In the genomic region with DNA sequence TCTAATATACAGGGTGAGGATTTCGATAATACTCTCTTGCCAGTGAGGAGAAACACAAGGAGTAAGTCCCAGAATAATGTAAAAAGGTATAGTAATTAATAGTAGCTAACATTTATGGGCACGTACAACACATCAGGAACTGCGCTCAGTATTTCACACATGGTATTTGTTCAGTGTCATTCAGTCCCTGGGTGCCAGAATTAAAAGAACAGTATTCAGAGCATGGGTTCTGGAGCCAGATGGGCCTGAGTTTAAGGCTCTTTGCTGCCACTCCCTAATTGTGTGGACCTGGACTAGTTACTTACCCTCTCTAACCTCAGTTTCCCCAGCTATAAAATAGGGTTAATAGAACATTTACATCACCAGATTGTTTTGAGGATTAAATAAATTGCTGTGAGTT, we compare ENCODE assay signal across 27 cellular contexts. TPM values are rescaled to one million over a fixed set of nuclear protein-coding genes. Genes with fewer than 3 reads are reported as not detected.
DNase-seq lines count a peak whose midpoint lies in the region; ATAC-seq and TF ChIP-seq lines count a peak whose summit lies in the region.
"Had no signal": no experiment of that assay in that cellular context is flagged by ENCODE, and none has a peak within 500 bp of the region (broad histone marks: within the 10 kb centered on the region; RNA-seq: fewer than 3 reads in every experiment).

No MANE protein-coding gene starts in this region.

- H3K36me3 Mint-ChIP-seq in activated CD8-positive, alpha-beta memory T cell treated with anti-CD3 and anti-CD28 coated beads, Interleukin-2, amount 10 ng/mL, durations not matched to agents 7 days and 5 days = peaks cover 50% of the 10 kb centered on the region
- peaks cover 14% of the 10 kb centered on the region for H3K36me3 Mint-ChIP-seq in activated CD8-positive, alpha-beta T cell treated with anti-CD3 and anti-CD28 coated beads for 36 hours (ENCODE audit: low read depth)
- H3K36me3 Mint-ChIP-seq in immature natural killer cell = peaks cover 0 to 4% (median 0%) of the 10 kb centered on the region in 3 donors
- no peaks in the 10 kb centered on the region for H3K36me3 Mint-ChIP-seq in neural progenitor cell

- no peak overlapping the region for H3K4me3 ChIP-seq in neural progenitor cell
- H3K4me3 ChIP-seq: A549, gastrocnemius medialis, lower lobe of right lung, ovary, skin epidermis, thoracic aorta had no signal

- peak overlapping the region; percentile 80 for H3K27ac Mint-ChIP-seq in activated CD8-positive, alpha-beta memory T cell treated with anti-CD3 and anti-CD28 coated beads, Interleukin-2, amount 10 ng/mL, durations not matched to agents 7 days and 5 days
- peak overlapping the region; percentile 7 for H3K27ac Mint-ChIP-seq in activated CD8-positive, alpha-beta T cell treated with anti-CD3 and anti-CD28 coated beads for 36 hours
- H3K27ac Mint-ChIP-seq in immature natural killer cell = peak overlapping the region; percentile 86 to 91 (median 88)
- no peak overlapping the region for H3K27ac Mint-ChIP-seq in neural progenitor cell
- H3K27ac Mint-ChIP-seq: activated naive CD8-positive, alpha-beta T cell treated with anti-CD3 and anti-CD28 coated beads, Interleukin-2, amount 50 U/mL, for 24 hours; H9; nephron progenitor cell had no signal

- POLR2A ChIA-PET in activated CD8-positive, alpha-beta T cell treated with anti-CD3 and anti-CD28 coated beads for 36 hours (lab: Charles Lee) = interaction anchor here (0.7 to 2.8 kb wide), 2 partner anchors 9 to 13 kb away, joined by 3 to 10 read pairs; no protein-coding TSS in a partner anchor

- CTCF ChIA-PET in activated CD8-positive, alpha-beta memory T cell treated with anti-CD3 and anti-CD28 coated beads, Interleukin-2, amount 10 ng/mL, durations not matched to agents 7 days and 5 days (lab: Charles Lee) = interaction anchor here (0.9 to 1.7 kb wide), 10 partner anchors 9 to 330 kb away, joined by 3 to 6 read pairs (median 3); a partner anchor contains a TSS
- CTCF ChIA-PET in activated CD8-positive, alpha-beta T cell treated with anti-CD3 and anti-CD28 coated beads for 36 hours (lab: Charles Lee) = interaction anchor here (1.2 to 1.3 kb wide), 2 partner anchors 13 to 15 kb away, joined by 3 to 6 read pairs; no protein-coding TSS in a partner anchor

- H3K27me3 Mint-ChIP-seq in activated CD8-positive, alpha-beta memory T cell treated with anti-CD3 and anti-CD28 coated beads, Interleukin-2, amount 10 ng/mL, durations not matched to agents 7 days and 5 days = no peaks in the 10 kb centered on the region
- H3K27me3 Mint-ChIP-seq in activated CD8-positive, alpha-beta T cell treated with anti-CD3 and anti-CD28 coated beads for 36 hours = no peaks in the 10 kb centered on the region
- H3K27me3 Mint-ChIP-seq in immature natural killer cell (ENCODE audit: low read depth in 3 of 3) = peaks cover 0 to 3% (median 0%) of the 10 kb centered on the region in 3 donors
- peaks cover 5% of the 10 kb centered on the region for H3K27me3 Mint-ChIP-seq in neural progenitor cell (ENCODE audit: insufficient read depth, low read depth)
- H3K27me3 Mint-ChIP-seq: activated naive CD8-positive, alpha-beta T cell treated with anti-CD3 and anti-CD28 coated beads, Interleukin-2, amount 50 U/mL, for 24 hours had no signal

- H3K79me2 ChIP-seq in neural progenitor cell (ENCODE audit: low read depth) = no peaks in the 10 kb centered on the region

- no peaks in the 10 kb centered on the region for H3K9me3 ChIP-seq in neural progenitor cell (ENCODE audit: low read depth)
- H3K9me3 ChIP-seq: A549, gastrocnemius medialis, lower lobe of right lung, ovary, thoracic aorta had no signal

- peaks cover 76% of the 10 kb centered on the region for H3K4me1 Mint-ChIP-seq in activated CD8-positive, alpha-beta memory T cell treated with anti-CD3 and anti-CD28 coated beads, Interleukin-2, amount 10 ng/mL, durations not matched to agents 7 days and 5 days
- peaks cover 52% of the 10 kb centered on the region for H3K4me1 Mint-ChIP-seq in activated CD8-positive, alpha-beta T cell treated with anti-CD3 and anti-CD28 coated beads for 36 hours (ENCODE audit: low read depth)
- H3K4me1 Mint-ChIP-seq in immature natural killer cell (peaks cover 92 to 93% of the 10 kb centered on the region in 2 donors), neural progenitor cell (peaks cover 6% of the 10 kb centered on the region)

- peak overlapping the region; percentile 68 for H3K27ac ChIP-seq in substantia nigra (ENCODE audit: low read depth, low read length, poor library complexity, severe bottlenecking)
- no peak overlapping the region for H3K27ac ChIP-seq in neural progenitor cell
- H3K27ac ChIP-seq: A549, gastrocnemius medialis, ovary, thoracic aorta had no signal

- H3K4me1 ChIP-seq in neural progenitor cell = peaks cover 4% of the 10 kb centered on the region
- H3K4me1 ChIP-seq: A549 had no signal

- peaks cover 3% of the 10 kb centered on the region for H3F3A ChIP-seq in neural progenitor cell (ENCODE audit: low read depth)

- no peak for DNase-seq in activated CD8-positive, alpha-beta memory T cell treated with anti-CD3 and anti-CD28 coated beads, Interleukin-2, amount 10 ng/mL, durations not matched to agents 7 days and 5 days
- no peak for DNase-seq in activated CD8-positive, alpha-beta memory T cell treated with anti-CD3 and anti-CD28 coated beads, Interleukin-2, amount 50 U/mL, for 4 hours
- no peak for DNase-seq in activated CD8-positive, alpha-beta T cell treated with anti-CD3 and anti-CD28 coated beads for 36 hours
- DNase-seq in immature natural killer cell (no peak), substantia nigra (lab: John Stamatoyannopoulos, UW) (no peak), epidermal melanocyte (ENCODE audit: insufficient read length, low spot score) (no peak), neural progenitor cell (ENCODE audit: low spot score) (no peak)
- DNase-seq: activated CD4-positive, alpha-beta T cell treated with anti-CD3 and anti-CD28 coated beads, Interleukin-2, amount 50 U/mL, for 4 hours; activated CD4-positive, CD25-positive, alpha-beta regulatory T cell; activated gamma-delta T cell treated with Interleukin-2 at 50 U/mL for 16 hours; activated naive CD8-positive, alpha-beta T cell treated with anti-CD3 and anti-CD28 coated beads, Interleukin-2, amount 50 U/mL, for 24 hours; DMS53; gastrocnemius medialis; H9; lower lobe of right lung; NCI-H1105; NCI-H187; NCI-H2171; NCI-H82; nephron progenitor cell; ovary; retina; stimulated activated naive CD4-positive, alpha-beta T cell treated with Interleukin-2 at 50 U/mL for 16 hours had no signal

- H3K27me3 ChIP-seq in neural progenitor cell = no peaks in the 10 kb centered on the region
- H3K27me3 ChIP-seq: gastrocnemius medialis, ovary had no signal

- intact Hi-C loops in activated CD8-positive, alpha-beta T cell treated with anti-CD3 and anti-CD28 coated beads for 36 hours (cut with micrococcal nuclease) = no loop called here

- no peaks in the 10 kb centered on the region for H3K36me3 ChIP-seq in neural progenitor cell
- H3K36me3 ChIP-seq: gastrocnemius medialis, lower lobe of right lung, ovary, thoracic aorta had no signal

- no peak for TF ChIP-seq CTCF in activated CD8-positive, alpha-beta T cell treated with anti-CD3 and anti-CD28 coated beads for 36 hours (IDR thresholded peaks at IDR 0.05)
- no peak for TF ChIP-seq CTCF in neural progenitor cell (IDR thresholded peaks at IDR 0.05)

- peak overlapping the region; percentile 52 for H3K4me3 Mint-ChIP-seq in activated CD8-positive, alpha-beta memory T cell treated with anti-CD3 and anti-CD28 coated beads, Interleukin-2, amount 10 ng/mL, durations not matched to agents 7 days and 5 days
- H3K4me3 Mint-ChIP-seq in activated CD8-positive, alpha-beta T cell treated with anti-CD3 and anti-CD28 coated beads for 36 hours = no peak overlapping the region
- H3K4me3 Mint-ChIP-seq in immature natural killer cell (peak overlapping the region; percentile 46 to 82 (median 72)), neural progenitor cell (no peak overlapping the region)
- H3K4me3 Mint-ChIP-seq: activated naive CD8-positive, alpha-beta T cell treated with anti-CD3 and anti-CD28 coated beads, Interleukin-2, amount 50 U/mL, for 24 hours; H9; nephron progenitor cell had no signal

- no peak overlapping the region for H2AFZ ChIP-seq in neural progenitor cell (replicated peaks)

- no peak for ATAC-seq in activated CD8-positive, alpha-beta memory T cell treated with anti-CD3 and anti-CD28 coated beads, Interleukin-2, amount 10 ng/mL, durations not matched to agents 7 days and 5 days
- no peak for ATAC-seq in activated CD8-positive, alpha-beta T cell treated with anti-CD3 and anti-CD28 coated beads for 36 hours
- no peak for ATAC-seq in GM21526 (IDR thresholded peaks at IDR 0.05; ENCODE audit: low FRiP score, unreplicated experiment)
- ATAC-seq: A549; activated naive CD8-positive, alpha-beta T cell treated with anti-CD3 and anti-CD28 coated beads, Interleukin-2, amount 50 U/mL, for 24 hours; gastrocnemius medialis; lower lobe of right lung had no signal

- H4K20me1 ChIP-seq in neural progenitor cell (ENCODE audit: low read depth) = no peaks in the 10 kb centered on the region

- no peaks in the 10 kb centered on the region for H3K9me3 Mint-ChIP-seq in activated CD8-positive, alpha-beta memory T cell treated with anti-CD3 and anti-CD28 coated beads, Interleukin-2, amount 10 ng/mL, durations not matched to agents 7 days and 5 days (ENCODE audit: low read depth)
- H3K9me3 Mint-ChIP-seq in activated CD8-positive, alpha-beta T cell treated with anti-CD3 and anti-CD28 coated beads for 36 hours = no peaks in the 10 kb centered on the region
- H3K9me3 Mint-ChIP-seq in immature natural killer cell (no peaks in the 10 kb centered on the region), neural progenitor cell (no peaks in the 10 kb centered on the region)
- H3K9me3 Mint-ChIP-seq: activated naive CD8-positive, alpha-beta T cell treated with anti-CD3 and anti-CD28 coated beads, Interleukin-2, amount 50 U/mL, for 24 hours; H9; nephron progenitor cell had no signal

- no peak overlapping the region for H3K9ac ChIP-seq in neural progenitor cell

- H3K4me2 ChIP-seq in neural progenitor cell = no peak overlapping the region
- H3K4me2 ChIP-seq: A549 had no signal

RNA-seq across cellular contexts. Expression of a gene that starts 16.3 kb away (rescaled TPM):
- total RNA-seq in activated CD8-positive, alpha-beta memory T cell treated with anti-CD3 and anti-CD28 coated beads, Interleukin-2, amount 10 ng/mL, durations not matched to agents 7 days and 5 days = 100 to 1,000 TPM; 149 to 198 TPM
- 10 to 100 TPM; 52.2 to 55.3 TPM for total RNA-seq in activated CD8-positive, alpha-beta T cell treated with anti-CD3 and anti-CD28 coated beads for 36 hours
- polyA plus RNA-seq in immature natural killer cell = 100 to 1,000 TPM; 352 to 383 (median 365) TPM
- 1.3 and 2.7 TPM in 2 replicates for total RNA-seq in neural progenitor cell (ENCODE audit: low replicate concordance)

RNA-seq across cellular contexts. Expression of a gene that starts 16.7 kb away (rescaled TPM):
- total RNA-seq in activated CD8-positive, alpha-beta memory T cell treated with anti-CD3 and anti-CD28 coated beads, Interleukin-2, amount 10 ng/mL, durations not matched to agents 7 days and 5 days = 10 to 100 TPM; 24.8 to 40.0 TPM
- 10 to 100 TPM; 15.9 to 16.9 TPM for total RNA-seq in activated CD8-positive, alpha-beta T cell treated with anti-CD3 and anti-CD28 coated beads for 36 hours
- polyA plus RNA-seq in immature natural killer cell = 10 to 100 TPM; 35.2 to 95.8 (median 38.6) TPM
- total RNA-seq in neural progenitor cell (ENCODE audit: low replicate concordance) = 1.7 and 2.3 TPM in 2 replicates

Comparison
In these comparisons a context has a peak if more than half of its experiments do, and no peak if none do; other contexts are left out.
1. H3K4me3 Mint-ChIP-seq: peak in activated CD8-positive, alpha-beta memory T cell treated with anti-CD3 and anti-CD28 coated beads, Interleukin-2, amount 10 ng/mL, durations not matched to agents 7 days and 5 days (single experiment) and immature natural killer cell (5 of 5); none in activated CD8-positive, alpha-beta T cell treated with anti-CD3 and anti-CD28 coated beads for 36 hours (single experiment) and neural progenitor cell (single experiment).
2. RNA of a gene that starts 16.3 kb away (total RNA-seq): 149 to 198 TPM in activated CD8-positive, alpha-beta memory T cell treated with anti-CD3 and anti-CD28 coated beads, Interleukin-2, amount 10 ng/mL, durations not matched to agents 7 days and 5 days and 52.2 to 55.3 TPM in activated CD8-positive, alpha-beta T cell treated with anti-CD3 and anti-CD28 coated beads for 36 hours; 1.3 to 2.7 TPM in neural progenitor cell; every median in the first group is over 10 times any median in the second.